23 cellular contexts compared by ENCODE assay signal in the genomic region with DNA sequence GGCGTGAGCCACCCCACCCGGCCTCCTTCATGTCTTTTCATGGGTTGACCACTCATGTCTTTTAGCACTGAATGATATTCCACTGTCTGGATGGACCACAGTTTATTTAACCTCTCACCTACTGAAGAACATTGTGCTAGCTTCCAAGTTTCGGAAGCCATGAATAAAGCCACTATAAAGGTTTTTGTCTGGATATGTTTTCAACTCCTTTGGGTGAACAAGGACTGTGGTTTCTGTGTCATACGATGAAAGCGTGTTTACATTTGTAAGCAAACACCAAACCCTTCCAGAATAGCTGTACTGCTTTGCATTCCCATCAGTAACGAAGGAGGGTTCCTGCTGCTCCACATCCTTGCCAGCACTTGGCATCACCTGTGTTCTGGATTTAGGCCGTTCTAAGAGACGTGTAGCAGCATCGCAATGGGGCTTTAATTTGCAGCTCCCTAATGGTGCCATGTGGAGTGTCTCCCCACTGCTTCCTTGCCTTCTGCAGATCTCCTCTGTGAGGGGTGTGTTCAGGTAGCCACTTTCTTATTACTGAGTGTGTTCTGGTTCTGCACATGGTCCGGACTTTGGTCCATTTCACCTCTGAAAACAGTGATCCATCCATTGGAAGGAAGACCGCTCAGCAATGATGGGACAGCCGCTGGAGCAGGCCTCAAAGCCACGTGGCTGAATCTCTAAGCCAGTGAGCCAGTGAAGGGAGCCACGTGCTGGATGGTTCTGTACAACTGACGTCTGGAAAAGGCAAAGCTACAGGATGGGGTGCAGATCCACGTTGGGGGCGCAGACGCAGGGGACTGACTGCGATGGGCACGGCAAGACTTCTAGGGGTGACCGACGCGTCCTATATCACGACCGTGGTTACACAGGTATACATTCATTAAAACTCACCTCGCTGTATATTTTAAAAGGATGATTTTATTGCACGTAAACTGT. TPM values are rescaled to one million over a fixed set of nuclear protein-coding genes. Genes with fewer than 3 reads are reported as not detected.
"Had no signal": no experiment of that assay in that cellular context is flagged by ENCODE, and none has a peak within 500 bp of the region (broad histone marks: within the 10 kb centered on the region; RNA-seq: fewer than 3 reads in every experiment).

No MANE protein-coding gene starts in this region.

- H3K9me3 Mint-ChIP-seq: activated CD4-positive, alpha-beta T cell treated with anti-CD3 and anti-CD28 coated beads, Interleukin-2, amount 10 ng/mL, durations not matched to agents 24 days and 14 days; activated naive CD4-positive, alpha-beta T cell treated with anti-CD3 and anti-CD28 coated beads, Interleukin-2, amount 10 ng/mL, durations not matched to agents 7 days and 5 days; effector memory CD8-positive, alpha-beta T cell; type B pancreatic cell had no signal

- H3K36me3 Mint-ChIP-seq: activated naive CD4-positive, alpha-beta T cell treated with anti-CD3 and anti-CD28 coated beads, Interleukin-2, amount 10 ng/mL, durations not matched to agents 7 days and 5 days; immature natural killer cell; mesothelial cell of epicardium; type B pancreatic cell had no signal

- DNase-seq: activated CD4-positive, alpha-beta T cell treated with anti-CD3 and anti-CD28 coated beads, Interleukin-2, amount 10 ng/mL, durations not matched to agents 24 days and 14 days; activated CD4-positive, CD25-positive, alpha-beta regulatory T cell; activated CD8-positive, alpha-beta memory T cell treated with anti-CD3 and anti-CD28 coated beads for 24 hours; activated CD8-positive, alpha-beta memory T cell treated with anti-CD3 and anti-CD28 coated beads, Interleukin-2, amount 50 U/mL, for 48 hours; activated effector memory CD4-positive, alpha-beta T cell treated with Interleukin-2 at 50 U/mL for 16 hours; activated naive CD4-positive, alpha-beta T cell treated with anti-CD3 and anti-CD28 coated beads, Interleukin-2, amount 10 ng/mL, durations not matched to agents 7 days and 5 days; activated naive CD8-positive, alpha-beta T cell treated with anti-CD3 and anti-CD28 coated beads, Interleukin-2, amount 50 U/mL, for 24 hours; activated T-cell treated with anti-CD3 and anti-CD28 coated beads, Interleukin-2, amount 50 U/mL, for 48 hours; dermis blood vessel endothelial cell; effector memory CD8-positive, alpha-beta T cell; esophagus squamous epithelium; immature natural killer cell; stimulated activated CD4-positive, alpha-beta T cell treated with anti-CD3 and anti-CD28 coated beads, Interleukin-12 subunit alpha, Interleukin-12 subunit beta, amount 100 ng/mL, for 4 hours; stimulated activated CD4-positive, alpha-beta T cell treated with anti-CD3 and anti-CD28 coated beads, Interleukin-1b, Interleukin-23, amount 100 ng/mL, for 48 hours; stimulated activated CD8-positive, alpha-beta memory T cell treated with anti-CD3 and anti-CD28 coated beads, Interleukin-4, amount 100 ng/mL, for 48 hours; stimulated activated naive CD8-positive, alpha-beta T cell treated with anti-CD3 and anti-CD28 coated beads, Interleukin-15, Interleukin-2, amounts not matched to agents 100 U/mL and 50 U/mL, for 24 hours; T-helper 1 cell; T-helper 9 cell had no signal

- H3K4me3 Mint-ChIP-seq: activated CD4-positive, alpha-beta T cell treated with anti-CD3 and anti-CD28 coated beads, Interleukin-2, amount 10 ng/mL, durations not matched to agents 24 days and 14 days; activated naive CD4-positive, alpha-beta T cell treated with anti-CD3 and anti-CD28 coated beads, Interleukin-2, amount 10 ng/mL, durations not matched to agents 7 days and 5 days; activated naive CD8-positive, alpha-beta T cell treated with anti-CD3 and anti-CD28 coated beads, Interleukin-2, amount 50 U/mL, for 24 hours; effector memory CD8-positive, alpha-beta T cell; immature natural killer cell; mesothelial cell of epicardium; nephron; type B pancreatic cell had no signal

- ATAC-seq: activated naive CD8-positive, alpha-beta T cell treated with anti-CD3 and anti-CD28 coated beads, Interleukin-2, amount 50 U/mL, for 24 hours; effector memory CD8-positive, alpha-beta T cell; heart right ventricle; stimulated activated naive CD8-positive, alpha-beta T cell treated with anti-CD3 and anti-CD28 coated beads, Interleukin-15, Interleukin-2, amounts not matched to agents 100 U/mL and 50 U/mL, for 24 hours had no signal

- H3K4me1 ChIP-seq: esophagus squamous epithelium, heart right ventricle, suprapubic skin had no signal

- H3K27me3 Mint-ChIP-seq: activated CD4-positive, alpha-beta T cell treated with anti-CD3 and anti-CD28 coated beads, Interleukin-2, amount 10 ng/mL, durations not matched to agents 24 days and 14 days had no signal

- H3K27ac Mint-ChIP-seq: activated CD4-positive, alpha-beta T cell treated with anti-CD3 and anti-CD28 coated beads, Interleukin-2, amount 10 ng/mL, durations not matched to agents 24 days and 14 days; activated naive CD4-positive, alpha-beta T cell treated with anti-CD3 and anti-CD28 coated beads, Interleukin-2, amount 10 ng/mL, durations not matched to agents 7 days and 5 days; activated naive CD8-positive, alpha-beta T cell treated with anti-CD3 and anti-CD28 coated beads, Interleukin-2, amount 50 U/mL, for 24 hours; effector memory CD8-positive, alpha-beta T cell; immature natural killer cell; mesothelial cell of epicardium; nephron; type B pancreatic cell had no signal

- H3K27ac ChIP-seq: esophagus squamous epithelium, heart right ventricle, suprapubic skin had no signal

- H3K4me3 ChIP-seq: esophagus squamous epithelium, heart right ventricle, suprapubic skin had no signal

- H3K4me1 Mint-ChIP-seq: activated CD4-positive, alpha-beta T cell treated with anti-CD3 and anti-CD28 coated beads, Interleukin-2, amount 10 ng/mL, durations not matched to agents 24 days and 14 days; activated naive CD4-positive, alpha-beta T cell treated with anti-CD3 and anti-CD28 coated beads, Interleukin-2, amount 10 ng/mL, durations not matched to agents 7 days and 5 days; activated naive CD8-positive, alpha-beta T cell treated with anti-CD3 and anti-CD28 coated beads, Interleukin-2, amount 50 U/mL, for 24 hours; immature natural killer cell; nephron had no signal

- H3K36me3 ChIP-seq: esophagus squamous epithelium, heart right ventricle, suprapubic skin had no signal

RNA-seq across cellular contexts. Expression of a gene that starts 10.4 kb away (rescaled TPM):
- total RNA-seq: activated CD4-positive, alpha-beta T cell treated with anti-CD3 and anti-CD28 coated beads, Interleukin-2, amount 10 ng/mL, durations not matched to agents 24 days and 14 days had no signal
- polyA plus RNA-seq: immature natural killer cell had no signal
